1 cellular context compared by ENCODE assay signal in the genomic region with DNA sequence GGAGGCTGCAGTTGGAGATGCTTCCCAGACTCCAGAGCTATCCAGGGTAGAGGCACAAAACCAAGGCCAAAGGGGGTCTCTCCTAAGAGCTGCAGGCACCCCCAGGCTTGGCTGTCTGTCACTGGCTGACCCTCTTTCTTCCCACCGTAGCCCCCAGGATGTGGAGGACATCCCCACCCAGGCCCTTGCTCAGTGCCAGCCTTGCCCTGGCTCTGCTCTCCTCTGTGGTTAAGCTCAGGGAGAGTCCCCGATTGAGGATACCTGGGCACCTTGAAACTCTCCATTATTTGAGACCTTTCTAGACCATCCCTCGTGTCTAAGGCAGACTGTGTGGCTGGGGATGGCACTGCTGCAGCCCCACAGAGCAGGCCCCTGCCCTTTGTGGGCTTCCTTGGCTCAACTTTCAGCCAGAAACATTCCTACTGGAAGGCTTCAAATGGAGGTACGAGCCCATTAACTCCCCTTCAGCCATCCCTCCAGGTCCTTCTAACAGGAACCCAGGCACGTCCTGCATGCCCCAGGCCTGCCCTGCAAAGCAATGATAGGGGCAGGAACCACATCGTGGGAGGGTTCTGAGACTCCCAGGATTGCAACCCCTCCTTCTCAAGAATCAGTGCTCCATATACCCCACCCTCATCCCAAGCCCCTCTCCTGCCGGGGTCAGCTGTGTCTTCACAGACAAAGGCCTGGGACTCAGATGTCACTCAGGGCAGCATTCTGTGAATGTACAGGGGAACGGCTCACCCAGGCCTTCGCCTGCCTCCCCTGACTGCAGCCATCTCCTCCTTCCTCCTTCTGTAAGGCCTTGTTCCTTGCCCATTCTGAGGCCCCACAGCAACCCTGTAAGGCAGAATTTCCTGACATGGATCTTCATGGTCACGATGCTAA.
TF ChIP-seq lines count a peak whose summit lies in the region.

No MANE protein-coding gene starts in this region.

TF ChIP-seq in IMR-90, 13 proteins besides CTCF, POLR2A, EP300 and RAD21:
- TF ChIP-seq CHD1 (IDR thresholded peaks at IDR 0.05; ENCODE audit: low read depth, low read length), result no peak
TF ChIP-seq in IMR-90: peak in this region for 0.
